Comparison of ENCODE assay signal across 11 cellular contexts in genomic region chr16:20592780-20593179, GRCh38. TPM values are rescaled to one million over a fixed set of nuclear protein-coding genes. Genes with fewer than 3 reads are reported as not detected.
"Had no signal": no experiment of that assay in that cellular context is flagged by ENCODE, and none has a peak within 500 bp of the region (broad histone marks: within the 10 kb centered on the region; RNA-seq: fewer than 3 reads in every experiment).

No MANE protein-coding gene starts in this region.

RNA-seq across cellular contexts. Expression of gene ACSM2B, which starts 16.6 kb away (rescaled TPM):
- total RNA-seq: activated B cell treated with CpG ODN at 0.5 μM for 24 hours; activated CD4-positive, alpha-beta memory T cell treated with anti-CD3 and anti-CD28 coated beads for 36 hours; activated CD4-positive, alpha-beta T cell treated with anti-CD3 and anti-CD28 coated beads for 36 hours; activated CD4-positive, alpha-beta T cell treated with anti-CD3 and anti-CD28 coated beads, Interleukin-2, amount 10 ng/mL, durations not matched to agents 24 days and 14 days; activated CD4-positive, alpha-beta T cell treated with anti-CD3 and anti-CD28 coated beads, Interleukin-2, amount 10 ng/mL, durations not matched to agents 7 days and 5 days; activated CD8-positive, alpha-beta memory T cell treated with anti-CD3 and anti-CD28 coated beads for 36 hours; activated CD8-positive, alpha-beta T cell treated with anti-CD3 and anti-CD28 coated beads for 36 hours; activated CD8-positive, alpha-beta T cell treated with anti-CD3 and anti-CD28 coated beads, Interleukin-2, amount 10 ng/mL, durations not matched to agents 7 days and 5 days; T-helper 1 cell treated with Interleukin-12 subunit alpha and Interleukin-12 subunit beta and Interleukin-4 antibody, amounts not matched to agents 30 ng/mL and 1 ng/mL, for 36 hours; T-helper 17 cell; T-helper 2 cell treated with Interferon-gamma antibody and Interleukin-4, amounts not matched to agents 100 ng/mL and 5 ng/mL, for 36 hours had no signal
